8 cellular contexts compared by ENCODE assay signal in the genomic region with DNA sequence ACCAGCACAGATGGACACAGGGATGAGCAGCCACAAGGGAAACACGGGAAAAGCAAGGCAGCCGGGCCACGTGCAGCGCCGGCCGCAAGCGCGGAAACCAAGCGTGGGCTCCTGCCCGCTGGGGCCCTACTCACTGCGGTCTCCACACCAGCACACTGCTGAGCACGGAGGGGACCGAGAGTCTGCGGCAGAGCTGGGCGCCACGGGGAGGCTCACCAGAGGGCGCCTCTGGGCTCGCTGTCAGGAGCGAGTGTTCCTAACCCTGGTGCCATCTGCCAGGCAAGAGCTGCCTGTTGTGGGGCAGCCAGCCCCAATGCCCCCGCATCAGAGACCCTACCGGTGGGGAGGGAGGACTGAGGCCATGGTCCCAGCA. TPM values are rescaled to one million over a fixed set of nuclear protein-coding genes. Genes with fewer than 3 reads are reported as not detected.
DNase-seq lines count a peak whose midpoint lies in the region; ATAC-seq and TF ChIP-seq lines count a peak whose summit lies in the region.

No MANE protein-coding gene starts in this region.

- ATAC-seq in CD4-positive, alpha-beta T cell (ENCODE audit: poor library complexity), result peak; percentile 74
- ATAC-seq in GM21447 (IDR thresholded peaks at IDR 0.05; ENCODE audit: unreplicated experiment), result peak; percentile 31
- peak; percentile 87 for ATAC-seq in stimulated activated naive CD8-positive, alpha-beta T cell treated with anti-CD3 and anti-CD28 coated beads, Interleukin-15, Interleukin-2, amounts not matched to agents 100 U/mL and 50 U/mL, for 24 hours

- peak overlapping the region; percentile 90 for H3K27ac Mint-ChIP-seq in CD4-positive, alpha-beta T cell
- peak overlapping the region in 2 of 3 experiments; percentile 59 to 71 for H3K27ac Mint-ChIP-seq in nephron

- CTCF ChIA-PET in CD4-positive, alpha-beta T cell (lab: Charles Lee), result interaction anchor here (0.6 to 4.6 kb wide), 18 partner anchors 8 to 363 kb away, joined by 3 to 63 read pairs (median 4); partner anchors contain the start of genes CHAF1A, MPND, PIAS4 and SH3GL1

- no peaks in the 10 kb centered on the region for H3K27me3 Mint-ChIP-seq in CD4-positive, alpha-beta T cell
- H3K27me3 Mint-ChIP-seq in nephron (ENCODE audit: low read depth), result no peaks in the 10 kb centered on the region

- intact Hi-C loops in CD4-positive, alpha-beta T cell (cut with DNase I, micrococcal nuclease), result loop anchor here (1.0 kb wide), 2 partner anchors 10 to 30 kb away; partner anchors contain the start of gene SH3GL1 (in 2 of the 2)

- peaks cover 7% of the 10 kb centered on the region for H3K36me3 Mint-ChIP-seq in CD4-positive, alpha-beta T cell (ENCODE audit: low read depth)
- H3K36me3 Mint-ChIP-seq in nephron (ENCODE audit: low read depth), result no peaks in the 10 kb centered on the region

- peak overlapping the region; percentile 87 for H3K27ac ChIP-seq in CD4-positive, alpha-beta T cell (ENCODE audit: low read depth, low read length)
- H3K27ac ChIP-seq in epithelial cell of prostate, result peak overlapping the region; percentile 98

- H3K4me3 Mint-ChIP-seq in CD4-positive, alpha-beta T cell, result peak overlapping the region; percentile 90
- no peak overlapping the region for H3K4me3 Mint-ChIP-seq in nephron

- peak; percentile 65 for TF ChIP-seq CTCF in CD4-positive, alpha-beta T cell (IDR thresholded peaks at IDR 0.05)
- peak in 2 of 3 experiments; percentile 12 to 32 for TF ChIP-seq CTCF in nephron (IDR thresholded peaks at IDR 0.05; ENCODE audit: unreplicated experiment in 3 of 3)

- H3K9me3 Mint-ChIP-seq in CD4-positive, alpha-beta T cell, result no peaks in the 10 kb centered on the region
- no peaks in the 10 kb centered on the region for H3K9me3 Mint-ChIP-seq in nephron

- H3K9me3 ChIP-seq in CD4-positive, alpha-beta T cell (ENCODE audit: control insufficient read depth, low read length), result no peaks in the 10 kb centered on the region

- no peaks in the 10 kb centered on the region for H3K27me3 ChIP-seq in CD4-positive, alpha-beta T cell (ENCODE audit: control insufficient read depth, insufficient read depth, low read length)

- H3K4me1 Mint-ChIP-seq in CD4-positive, alpha-beta T cell (ENCODE audit: low read depth), result peaks cover 30% of the 10 kb centered on the region
- H3K4me1 Mint-ChIP-seq in nephron, result peaks cover 52% of the 10 kb centered on the region

- peak; percentile 58 to 77 (median 66) for DNase-seq in CD4-positive, alpha-beta T cell
- peak; percentile 52 for DNase-seq in NCI-H1694 treated with DMSO at 0.1 percent for 48 hours (lab: John Stamatoyannopoulos, UW)
- peak; percentile 79 for DNase-seq in activated CD8-positive, alpha-beta memory T cell treated with anti-CD3 and anti-CD28 coated beads, Interleukin-2, amount 50 U/mL, for 4 hours
- no peak for DNase-seq in epithelial cell of prostate (ENCODE audit: low read depth, low spot score)
- DNase-seq in stimulated activated naive CD8-positive, alpha-beta T cell treated with anti-CD3 and anti-CD28 coated beads, Interleukin-15, Interleukin-2, amounts not matched to agents 100 U/mL and 50 U/mL, for 24 hours, result peak; percentile 87
- no peak for DNase-seq in HCEC 1CT

- POLR2A ChIA-PET in CD4-positive, alpha-beta T cell (lab: Charles Lee), result interaction anchor here (0.9 to 3.1 kb wide), 9 partner anchors 10 to 384 kb away, joined by 4 to 33 read pairs (median 5); partner anchors contain the start of genes CHAF1A, EEF2, HDGFL2 and MPND

RNA-seq across cellular contexts. Expression of gene MPND, which starts 26.5 kb away (rescaled TPM):
- total RNA-seq in CD4-positive, alpha-beta T cell, result 10 to 100 TPM; 10.3 to 11.0 TPM

RNA-seq across cellular contexts. Expression of gene SH3GL1, which starts 30.5 kb away (rescaled TPM):
- total RNA-seq in CD4-positive, alpha-beta T cell, result 10 to 100 TPM; 39.3 to 40.9 TPM

RNA-seq across cellular contexts. Expression of gene STAP2, which starts 31.2 kb away (rescaled TPM):
- total RNA-seq in CD4-positive, alpha-beta T cell, result 1 to 10 TPM; 1.7 to 1.8 TPM

RNA-seq across cellular contexts. Expression of gene CHAF1A, which starts 32.6 kb away (rescaled TPM):
- 10 to 100 TPM; 27.5 to 27.8 TPM for total RNA-seq in CD4-positive, alpha-beta T cell

Comparison
In these comparisons a context has a peak if more than half of its experiments do, and no peak if none do; other contexts are left out.
1. ATAC-seq: peak in every context shown above with its lines; median percentile 87 in stimulated activated naive CD8-positive, alpha-beta T cell treated with anti-CD3 and anti-CD28 coated beads, Interleukin-15, Interleukin-2, amounts not matched to agents 100 U/mL and 50 U/mL, for 24 hours; 74 in CD4-positive, alpha-beta T cell; 31 in GM21447.
2. DNase-seq: peak in CD4-positive, alpha-beta T cell (10 of 10), NCI-H1694 treated with DMSO at 0.1 percent for 48 hours (single experiment), activated CD8-positive, alpha-beta memory T cell treated with anti-CD3 and anti-CD28 coated beads, Interleukin-2, amount 50 U/mL, for 4 hours (single experiment) and stimulated activated naive CD8-positive, alpha-beta T cell treated with anti-CD3 and anti-CD28 coated beads, Interleukin-15, Interleukin-2, amounts not matched to agents 100 U/mL and 50 U/mL, for 24 hours (single experiment); none in epithelial cell of prostate (single experiment) and HCEC 1CT (single experiment).